ENCODE assay signal across 1 cellular context in genomic region chr1:229109320-229109761, GRCh38.
A peak's percentile ranks its signal among the peaks of the same experiment; 100 is the strongest.
TF ChIP-seq lines count a peak whose summit lies in the region.

No MANE protein-coding gene starts in this region.

TF ChIP-seq in HepG2, 621 proteins besides CTCF, POLR2A, EP300 and RAD21 (continued from another document):
- TF ChIP-seq ZNF800 (CRISPR knock-in tag; IDR thresholded peaks at IDR 0.05) (no peak), ZNF574 (CRISPR knock-in tag; IDR thresholded peaks at IDR 0.05) (0 out of 2 replicates have a peak, but pooled peaks have one; percentile 5), TSC22D2 (CRISPR knock-in tag; IDR thresholded peaks at IDR 0.05; ENCODE audit: borderline replicate concordance) (no peak), MED8 (CRISPR knock-in tag; IDR thresholded peaks at IDR 0.05; ENCODE audit: insufficient replicate concordance) (no peak), POLR2AphosphoS2 (IDR thresholded peaks at IDR 0.05; ENCODE audit: low read depth, low read length) (no peak), ZNF607 (CRISPR knock-in tag; IDR thresholded peaks at IDR 0.05; ENCODE audit: borderline replicate concordance) (no peak), ZSCAN31 (CRISPR knock-in tag; IDR thresholded peaks at IDR 0.05; ENCODE audit: low read depth) (no peak), ZNF567 (CRISPR knock-in tag; IDR thresholded peaks at IDR 0.05; ENCODE audit: borderline replicate concordance) (no peak), ZBTB10 (CRISPR knock-in tag; IDR thresholded peaks at IDR 0.05; ENCODE audit: borderline replicate concordance) (no peak), NRL (CRISPR knock-in tag; IDR thresholded peaks at IDR 0.05; ENCODE audit: borderline replicate concordance) (no peak), EZH2 (conservative IDR thresholded peaks at IDR 0.05; ENCODE audit: low read depth, low read length) (no peak), SRSF4 (IDR thresholded peaks at IDR 0.05; ENCODE audit: low read depth, low read length, poor library complexity, severe bottlenecking) (no peak), DR1 (CRISPR knock-in tag; IDR thresholded peaks at IDR 0.05) (no peak), ZNF766 (CRISPR knock-in tag; IDR thresholded peaks at IDR 0.05; ENCODE audit: borderline replicate concordance) (0 out of 2 replicates have a peak, but pooled peaks have one; percentile 20), ZNF558 (CRISPR knock-in tag; IDR thresholded peaks at IDR 0.05; ENCODE audit: borderline replicate concordance) (no peak), ATF1 (CRISPR knock-in tag; IDR thresholded peaks at IDR 0.05) (no peak), CEBPG (CRISPR knock-in tag; IDR thresholded peaks at IDR 0.05) (no peak), GTF2F1 (IDR thresholded peaks at IDR 0.05; ENCODE audit: low read length) (no peak), ZGPAT (CRISPR knock-in tag; IDR thresholded peaks at IDR 0.05) (no peak)
- TF ChIP-seq, protein P1, sequence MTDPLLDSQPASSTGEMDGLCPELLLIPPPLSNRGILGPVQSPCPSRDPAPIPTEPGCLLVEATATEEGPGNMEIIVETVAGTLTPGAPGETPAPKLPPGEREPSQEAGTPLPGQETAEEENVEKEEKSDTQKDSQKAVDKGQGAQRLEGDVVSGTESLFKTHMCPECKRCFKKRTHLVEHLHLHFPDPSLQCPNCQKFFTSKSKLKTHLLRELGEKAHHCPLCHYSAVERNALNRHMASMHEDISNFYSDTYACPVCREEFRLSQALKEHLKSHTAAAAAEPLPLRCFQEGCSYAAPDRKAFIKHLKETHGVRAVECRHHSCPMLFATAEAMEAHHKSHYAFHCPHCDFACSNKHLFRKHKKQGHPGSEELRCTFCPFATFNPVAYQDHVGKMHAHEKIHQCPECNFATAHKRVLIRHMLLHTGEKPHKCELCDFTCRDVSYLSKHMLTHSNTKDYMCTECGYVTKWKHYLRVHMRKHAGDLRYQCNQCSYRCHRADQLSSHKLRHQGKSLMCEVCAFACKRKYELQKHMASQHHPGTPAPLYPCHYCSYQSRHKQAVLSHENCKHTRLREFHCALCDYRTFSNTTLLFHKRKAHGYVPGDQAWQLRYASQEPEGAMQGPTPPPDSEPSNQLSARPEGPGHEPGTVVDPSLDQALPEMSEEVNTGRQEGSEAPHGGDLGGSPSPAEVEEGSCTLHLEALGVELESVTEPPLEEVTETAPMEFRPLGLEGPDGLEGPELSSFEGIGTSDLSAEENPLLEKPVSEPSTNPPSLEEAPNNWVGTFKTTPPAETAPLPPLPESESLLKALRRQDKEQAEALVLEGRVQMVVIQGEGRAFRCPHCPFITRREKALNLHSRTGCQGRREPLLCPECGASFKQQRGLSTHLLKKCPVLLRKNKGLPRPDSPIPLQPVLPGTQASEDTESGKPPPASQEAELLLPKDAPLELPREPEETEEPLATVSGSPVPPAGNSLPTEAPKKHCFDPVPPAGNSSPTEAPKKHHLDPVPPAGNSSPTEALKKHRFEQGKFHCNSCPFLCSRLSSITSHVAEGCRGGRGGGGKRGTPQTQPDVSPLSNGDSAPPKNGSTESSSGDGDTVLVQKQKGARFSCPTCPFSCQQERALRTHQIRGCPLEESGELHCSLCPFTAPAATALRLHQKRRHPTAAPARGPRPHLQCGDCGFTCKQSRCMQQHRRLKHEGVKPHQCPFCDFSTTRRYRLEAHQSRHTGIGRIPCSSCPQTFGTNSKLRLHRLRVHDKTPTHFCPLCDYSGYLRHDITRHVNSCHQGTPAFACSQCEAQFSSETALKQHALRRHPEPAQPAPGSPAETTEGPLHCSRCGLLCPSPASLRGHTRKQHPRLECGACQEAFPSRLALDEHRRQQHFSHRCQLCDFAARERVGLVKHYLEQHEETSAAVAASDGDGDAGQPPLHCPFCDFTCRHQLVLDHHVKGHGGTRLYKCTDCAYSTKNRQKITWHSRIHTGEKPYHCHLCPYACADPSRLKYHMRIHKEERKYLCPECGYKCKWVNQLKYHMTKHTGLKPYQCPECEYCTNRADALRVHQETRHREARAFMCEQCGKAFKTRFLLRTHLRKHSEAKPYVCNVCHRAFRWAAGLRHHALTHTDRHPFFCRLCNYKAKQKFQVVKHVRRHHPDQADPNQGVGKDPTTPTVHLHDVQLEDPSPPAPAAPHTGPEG (CRISPR knock-in tag; IDR thresholded peaks at IDR 0.05), result no peak
- TF ChIP-seq, protein P2, sequence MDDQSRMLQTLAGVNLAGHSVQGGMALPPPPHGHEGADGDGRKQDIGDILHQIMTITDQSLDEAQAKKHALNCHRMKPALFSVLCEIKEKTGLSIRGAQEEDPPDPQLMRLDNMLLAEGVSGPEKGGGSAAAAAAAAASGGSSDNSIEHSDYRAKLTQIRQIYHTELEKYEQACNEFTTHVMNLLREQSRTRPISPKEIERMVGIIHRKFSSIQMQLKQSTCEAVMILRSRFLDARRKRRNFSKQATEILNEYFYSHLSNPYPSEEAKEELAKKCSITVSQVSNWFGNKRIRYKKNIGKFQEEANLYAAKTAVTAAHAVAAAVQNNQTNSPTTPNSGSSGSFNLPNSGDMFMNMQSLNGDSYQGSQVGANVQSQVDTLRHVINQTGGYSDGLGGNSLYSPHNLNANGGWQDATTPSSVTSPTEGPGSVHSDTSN (CRISPR knock-in tag; IDR thresholded peaks at IDR 0.05; ENCODE audit: borderline replicate concordance), result no peak
- TF ChIP-seq, protein P3, sequence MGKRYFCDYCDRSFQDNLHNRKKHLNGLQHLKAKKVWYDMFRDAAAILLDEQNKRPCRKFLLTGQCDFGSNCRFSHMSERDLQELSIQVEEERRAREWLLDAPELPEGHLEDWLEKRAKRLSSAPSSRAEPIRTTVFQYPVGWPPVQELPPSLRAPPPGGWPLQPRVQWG (CRISPR knock-in tag; IDR thresholded peaks at IDR 0.05; ENCODE audit: borderline replicate concordance, low read depth), result no peak
TF ChIP-seq in HepG2: peak in this region for 10.
